In genomic region chr5:65624570-65625555, GRCh38 we compare ENCODE assay signal across 8 cellular contexts. TPM values are rescaled to one million over a fixed set of nuclear protein-coding genes. Genes with fewer than 3 reads are reported as not detected.
DNase-seq lines count a peak whose midpoint lies in the region; ATAC-seq and TF ChIP-seq lines count a peak whose summit lies in the region.

TSS of gene SHLD3 (plus strand) at chr5:65625027. CDS start at chr5:65629588, 4,561 bp downstream.
A gene with protein sequence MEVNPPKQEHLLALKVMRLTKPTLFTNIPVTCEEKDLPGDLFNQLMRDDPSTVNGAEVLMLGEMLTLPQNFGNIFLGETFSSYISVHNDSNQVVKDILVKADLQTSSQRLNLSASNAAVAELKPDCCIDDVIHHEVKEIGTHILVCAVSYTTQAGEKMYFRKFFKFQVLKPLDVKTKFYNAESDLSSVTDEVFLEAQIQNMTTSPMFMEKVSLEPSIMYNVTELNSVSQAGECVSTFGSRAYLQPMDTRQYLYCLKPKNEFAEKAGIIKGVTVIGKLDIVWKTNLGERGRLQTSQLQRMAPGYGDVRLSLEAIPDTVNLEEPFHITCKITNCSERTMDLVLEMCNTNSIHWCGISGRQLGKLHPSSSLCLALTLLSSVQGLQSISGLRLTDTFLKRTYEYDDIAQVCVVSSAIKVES (plus strand): TSS chr5:65625027. CDS start chr5:65625061, 34 bp downstream.

- H3K27me3 Mint-ChIP-seq in activated naive CD8-positive, alpha-beta T cell treated with anti-CD3 and anti-CD28 coated beads, Interleukin-2, amount 10 ng/mL, durations not matched to agents 7 days and 5 days, result no peaks in the 10 kb centered on the region

- DNase-seq in GM10266 (ENCODE audit: extremely low spot score), result peak; percentile 58
- DNase-seq in NCI-H1092 (lab: John Stamatoyannopoulos, UW), result peak; percentile 88
- DNase-seq in SK-N-SH, result peak; percentile 73
- peak; percentile 74 for DNase-seq in activated naive CD8-positive, alpha-beta T cell treated with anti-CD3 and anti-CD28 coated beads, Interleukin-2, amount 10 ng/mL, durations not matched to agents 7 days and 5 days
- DNase-seq in Right ventricle myocardium superior, result peak; percentile 80
- DNase-seq in ovary, result peak; percentile 81 to 86 (median 82)
- DNase-seq in thyroid gland, result peak; percentile 84 to 85

- H3K4me1 ChIP-seq in SK-N-SH (ENCODE audit: control insufficient read depth in 1 of 2, insufficient read depth in 2 of 2, low read depth in 1 of 2, low read length in 1 of 2), result peaks cover 0 to 13% of the 10 kb centered on the region in 2 experiments; a peak in 2 of 4 replicates
- H3K4me1 ChIP-seq in ovary (ENCODE audit: insufficient read depth), result peaks cover 9% of the 10 kb centered on the region
- peaks cover 22 to 30% of the 10 kb centered on the region in 2 donors for H3K4me1 ChIP-seq in thyroid gland

- H3K9me3 ChIP-seq in SK-N-SH, result no peaks in the 10 kb centered on the region
- H3K9me3 ChIP-seq in ovary, result no peaks in the 10 kb centered on the region
- no peaks in the 10 kb centered on the region for H3K9me3 ChIP-seq in thyroid gland

- CTCF ChIA-PET in SK-N-SH (lab: Yijun Ruan, JAX), result interaction anchor here (1.3 kb wide), 1 partner anchor 17 kb away, joined by 3 read pairs; no protein-coding TSS in a partner anchor

- TF ChIP-seq POLR2A in ovary (IDR thresholded peaks at IDR 0.05) (no peak), thyroid gland (IDR thresholded peaks at IDR 0.05) (no peak)

- H3K27ac ChIP-seq in SK-N-SH (ENCODE audit: low read depth in 2 of 2, low read length in 1 of 2) (peak within 1 kb of the TSS; percentile 90 to 96), ovary (peak within 1 kb of the TSS; percentile 68 to 76), thyroid gland (peak within 1 kb of the TSS; percentile 75 to 92 (median 80))

- no peaks in the 10 kb centered on the region for H3K9me2 ChIP-seq in SK-N-SH

- WGBS in SK-N-SH (ENCODE audit: low lambda C conversion rate), result under 1% methylated on average over 34 of the region's 36 CpGs
- 0% methylated on average over 36 of the region's 36 CpGs for WGBS in ovary, 3 donors
- 0% methylated on average over 36 of the region's 36 CpGs for WGBS in thyroid gland, 2 donors

- peaks cover 9 to 18% of the 10 kb centered on the region in 2 experiments for H3K36me3 ChIP-seq in SK-N-SH (replicated peaks in 1 of 2; ENCODE audit: control insufficient read depth in 1 of 2, insufficient read depth in 2 of 2, low read length in 1 of 2)
- H3K36me3 ChIP-seq in ovary, result no peaks in the 10 kb centered on the region
- peaks cover 4 to 7% of the 10 kb centered on the region in 2 donors for H3K36me3 ChIP-seq in thyroid gland

- peak within 1 kb of the TSS; percentile 82 for H2AFZ ChIP-seq in SK-N-SH (ENCODE audit: low read depth)

- no peaks in the 10 kb centered on the region; the same call in 1 of the 2 replicates for H4K20me1 ChIP-seq in SK-N-SH (ENCODE audit: insufficient read depth)

- peak within 1 kb of the TSS; percentile 78 to 97 for H3K4me3 ChIP-seq in SK-N-SH (ENCODE audit: low read depth in 2 of 2, low read length in 1 of 2)
- H3K4me3 ChIP-seq in ovary, result peak within 1 kb of the TSS; percentile 65
- H3K4me3 ChIP-seq in thyroid gland (replicated peaks in 1 of 3), result peak within 1 kb of the TSS; percentile 33 to 95 (median 74)

- H3K9me3 Mint-ChIP-seq in activated naive CD8-positive, alpha-beta T cell treated with anti-CD3 and anti-CD28 coated beads, Interleukin-2, amount 10 ng/mL, durations not matched to agents 7 days and 5 days, result no peaks in the 10 kb centered on the region

- no peak for TF ChIP-seq RAD21 in SK-N-SH (IDR thresholded peaks at IDR 0.05; ENCODE audit: low read length)

- intact Hi-C loops in Right ventricle myocardium superior (cut with DNase I), result no loop called here
- intact Hi-C loops in ovary (cut with DNase I), result no loop called here
- intact Hi-C loops in thyroid gland (cut with DNase I), result no loop called here

- TF ChIP-seq EP300 in SK-N-SH (IDR thresholded peaks at IDR 0.05; ENCODE audit: borderline replicate concordance in 1 of 2, low read depth in 1 of 2, low read length in 1 of 2) (no peak), ovary (IDR thresholded peaks at IDR 0.05) (no peak)

- POLR2A ChIA-PET in SK-N-SH (lab: Yijun Ruan, JAX), result interaction anchor here (1.0 kb wide), 1 partner anchor 515 kb away, joined by 4 read pairs; no protein-coding TSS in a partner anchor
- POLR2A ChIA-PET in activated naive CD8-positive, alpha-beta T cell treated with anti-CD3 and anti-CD28 coated beads, Interleukin-2, amount 10 ng/mL, durations not matched to agents 7 days and 5 days (lab: Charles Lee), result interaction anchor here (0.6 to 3.0 kb wide), 5 partner anchors 17 to 1546 kb away, joined by 4 to 36 read pairs (median 5); partner anchors contain the start of genes CENPK, NLN, PPWD1 and SGTB

- H3K4me2 ChIP-seq in SK-N-SH, result peak within 1 kb of the TSS; percentile 89

- peaks cover 92% of the 10 kb centered on the region for H3K79me2 ChIP-seq in SK-N-SH (ENCODE audit: insufficient read depth)

- peak within 1 kb of the TSS; percentile 98 for H3K27ac Mint-ChIP-seq in activated naive CD8-positive, alpha-beta T cell treated with anti-CD3 and anti-CD28 coated beads, Interleukin-2, amount 10 ng/mL, durations not matched to agents 7 days and 5 days

- H3K36me3 Mint-ChIP-seq in activated naive CD8-positive, alpha-beta T cell treated with anti-CD3 and anti-CD28 coated beads, Interleukin-2, amount 10 ng/mL, durations not matched to agents 7 days and 5 days, result peaks cover 9% of the 10 kb centered on the region

- ATAC-seq in HG02610 (IDR thresholded peaks at IDR 0.05; ENCODE audit: unreplicated experiment) (peak; percentile 73), Right ventricle myocardium superior (ENCODE audit: poor library complexity) (peak; percentile 94)
- ATAC-seq in activated naive CD8-positive, alpha-beta T cell treated with anti-CD3 and anti-CD28 coated beads, Interleukin-2, amount 10 ng/mL, durations not matched to agents 7 days and 5 days (ENCODE audit: low read depth), result peak; percentile 72

- peak within 1 kb of the TSS; percentile 77 for H3K9ac ChIP-seq in SK-N-SH

- H3K27me3 ChIP-seq in SK-N-SH (ENCODE audit: insufficient read depth) (no peaks in the 10 kb centered on the region), ovary (no peaks in the 10 kb centered on the region), thyroid gland (no peaks in the 10 kb centered on the region)

- TF ChIP-seq CTCF in GM10266 (IDR thresholded peaks at IDR 0.05; ENCODE audit: control insufficient read depth, insufficient read depth, low read depth, missing control alignments) (no peak), SK-N-SH (IDR thresholded peaks at IDR 0.05) (peak; percentile 19; the same call in 1 of the 2 replicates), ovary (IDR thresholded peaks at IDR 0.05) (no peak), thyroid gland (IDR thresholded peaks at IDR 0.05) (peak in 2 of 6 experiments; percentile 29 to 30)

- peaks cover 2% of the 10 kb centered on the region for H3F3A ChIP-seq in SK-N-SH (replicated peaks; ENCODE audit: insufficient read depth)

- peaks cover 26% of the 10 kb centered on the region for H3K4me1 Mint-ChIP-seq in activated naive CD8-positive, alpha-beta T cell treated with anti-CD3 and anti-CD28 coated beads, Interleukin-2, amount 10 ng/mL, durations not matched to agents 7 days and 5 days

- H3K4me3 Mint-ChIP-seq in activated naive CD8-positive, alpha-beta T cell treated with anti-CD3 and anti-CD28 coated beads, Interleukin-2, amount 10 ng/mL, durations not matched to agents 7 days and 5 days, result peak within 1 kb of the TSS; percentile 97

TF ChIP-seq in SK-N-SH, 30 proteins besides CTCF, POLR2A, EP300 and RAD21 (continues in another document):
- TF ChIP-seq YY1 (IDR thresholded peaks at IDR 0.05; ENCODE audit: low read depth) (peak; percentile 85), ZBTB33 (IDR thresholded peaks at IDR 0.05; ENCODE audit: borderline replicate concordance, low read depth) (peak; percentile 89), CHD2 (IDR thresholded peaks at IDR 0.05; ENCODE audit: low read length, partially characterized antibody) (peak; percentile 84), SIN3A (IDR thresholded peaks at IDR 0.05; ENCODE audit: borderline replicate concordance, low read depth, low read length) (no peak)

RNA-seq across cellular contexts. Expression of gene SHLD3, which starts in this region (rescaled TPM):
- polyA plus RNA-seq in SK-N-SH (2012; rRNA removed), result 2.4 and 3.8 TPM in 2 replicates
- polyA plus RNA-seq in SK-N-SH (2012; cell fraction: cytosol; rRNA removed), result 4.2 and 5.8 TPM in 2 replicates
- 1.2 and 3.3 TPM in 2 replicates for polyA plus RNA-seq in SK-N-SH (2012; cell fraction: nucleus; rRNA removed)
- 1 to 10 TPM; 4.3 to 4.4 TPM for total RNA-seq in activated naive CD8-positive, alpha-beta T cell treated with anti-CD3 and anti-CD28 coated beads, Interleukin-2, amount 10 ng/mL, durations not matched to agents 7 days and 5 days
- 1.2 TPM for total RNA-seq in Right ventricle myocardium superior
- total RNA-seq in ovary, result 1 to 10 TPM; 1.6 to 3.3 (median 2.6) TPM
- 1 to 10 TPM; 1.2 to 1.6 TPM for polyA plus RNA-seq in ovary
- total RNA-seq in thyroid gland, result 1 to 10 TPM; 3.0 to 5.6 (median 3.9) TPM

RNA-seq across cellular contexts. Expression of the second gene that starts in this region (rescaled TPM):
- polyA plus RNA-seq in SK-N-SH (2012; rRNA removed), result 10.7 and 18.2 TPM in 2 replicates
- polyA plus RNA-seq in SK-N-SH (2012; cell fraction: cytosol; rRNA removed), result 14.6 and 18.3 TPM in 2 replicates
- polyA plus RNA-seq in SK-N-SH (2012; cell fraction: nucleus; rRNA removed), result 13.3 and 35.6 TPM in 2 replicates
- 10 to 100 TPM; 18.8 to 24.1 TPM for total RNA-seq in activated naive CD8-positive, alpha-beta T cell treated with anti-CD3 and anti-CD28 coated beads, Interleukin-2, amount 10 ng/mL, durations not matched to agents 7 days and 5 days
- total RNA-seq in Right ventricle myocardium superior, result 18.3 TPM
- total RNA-seq in ovary, result 10 to 100 TPM; 10.5 to 21.5 (median 13.9) TPM
- 10 to 100 TPM; 11.4 to 11.7 TPM for polyA plus RNA-seq in ovary
- total RNA-seq in thyroid gland, result 10 to 100 TPM; 26.7 to 34.2 (median 30.3) TPM

Comparison
In these comparisons a context has a peak if more than half of its experiments do, and no peak if none do; other contexts are left out.
1. Peak in every context shown above with its lines: DNase-seq, ATAC-seq, H3K4me3 ChIP-seq and H3K27ac ChIP-seq.